21 cellular contexts compared by ENCODE assay signal in the genomic region with DNA sequence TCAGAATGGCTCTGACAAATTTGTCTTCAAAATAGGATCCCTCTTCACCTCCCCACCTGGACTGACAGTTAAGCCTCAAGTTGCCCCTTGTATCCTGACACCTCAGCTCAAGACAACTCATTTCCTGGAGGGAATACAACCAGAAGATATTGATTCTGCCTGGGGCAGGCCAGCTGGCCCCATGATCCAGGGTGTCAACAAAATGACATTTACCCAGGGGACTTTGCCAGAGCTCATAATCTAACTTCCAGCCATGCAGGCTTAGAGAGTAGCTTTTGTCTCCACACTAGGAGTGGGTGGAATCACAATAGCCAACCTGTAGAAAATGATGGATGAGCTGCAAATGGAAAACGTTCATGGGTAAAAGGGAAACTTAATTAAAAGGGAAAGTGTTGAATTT.
"Had no signal": no experiment of that assay in that cellular context is flagged by ENCODE, and none has a peak within 500 bp of the region (broad histone marks: within the 10 kb centered on the region; RNA-seq: fewer than 3 reads in every experiment).

No MANE protein-coding gene starts in this region.

- H3K27ac Mint-ChIP-seq: activated naive CD4-positive, alpha-beta T cell treated with anti-CD3 and anti-CD28 coated beads, Interleukin-2, amount 50 U/mL, for 72 hours; naive B cell; neural progenitor cell; T-helper 2 cell treated with Interferon-gamma antibody and Interleukin-4, amounts not matched to agents 5 μg/mL and 100 μg/mL, for 36 hours had no signal

- H3K4me1 Mint-ChIP-seq: naive B cell had no signal

- H3K9me3 Mint-ChIP-seq: activated naive CD4-positive, alpha-beta T cell treated with anti-CD3 and anti-CD28 coated beads, Interleukin-2, amount 50 U/mL, for 72 hours; neural progenitor cell; T-helper 2 cell treated with Interferon-gamma antibody and Interleukin-4, amounts not matched to agents 5 μg/mL and 100 μg/mL, for 36 hours had no signal

- H3K36me3 Mint-ChIP-seq: activated naive CD4-positive, alpha-beta T cell treated with anti-CD3 and anti-CD28 coated beads, Interleukin-2, amount 50 U/mL, for 72 hours; brain; naive B cell; neural progenitor cell had no signal

- ATAC-seq: activated naive CD4-positive, alpha-beta T cell treated with anti-CD3 and anti-CD28 coated beads, Interleukin-2, amount 50 U/mL, for 72 hours; gastrocnemius medialis; heart right ventricle; left cardiac atrium had no signal

- H3K27me3 Mint-ChIP-seq: brain had no signal

- H3K4me3 Mint-ChIP-seq: naive B cell; neural progenitor cell; T-helper 2 cell treated with Interferon-gamma antibody and Interleukin-4, amounts not matched to agents 5 μg/mL and 100 μg/mL, for 36 hours had no signal

- DNase-seq: activated CD4-positive, alpha-beta T cell treated with anti-CD3 and anti-CD28 coated beads for 1 hour; activated T-cell treated with anti-CD3 and anti-CD28 coated beads, Interleukin-2, amount 50 U/mL, for 1 hour; aorta; dermis blood vessel endothelial cell; esophagus squamous epithelium; gastrocnemius medialis; heart right ventricle; islet precursor cell; left cardiac atrium; mesenchymal stem cell; naive B cell; spleen; stimulated activated CD4-positive, alpha-beta T cell treated with anti-CD3 and anti-CD28 coated beads, Interleukin-4, amount 100 ng/mL, for 1 hour; stimulated activated naive CD4-positive, alpha-beta T cell; testis; trophoblast cell; uterus had no signal
